ENCODE assay signal across 15 cellular contexts in the genomic region with DNA sequence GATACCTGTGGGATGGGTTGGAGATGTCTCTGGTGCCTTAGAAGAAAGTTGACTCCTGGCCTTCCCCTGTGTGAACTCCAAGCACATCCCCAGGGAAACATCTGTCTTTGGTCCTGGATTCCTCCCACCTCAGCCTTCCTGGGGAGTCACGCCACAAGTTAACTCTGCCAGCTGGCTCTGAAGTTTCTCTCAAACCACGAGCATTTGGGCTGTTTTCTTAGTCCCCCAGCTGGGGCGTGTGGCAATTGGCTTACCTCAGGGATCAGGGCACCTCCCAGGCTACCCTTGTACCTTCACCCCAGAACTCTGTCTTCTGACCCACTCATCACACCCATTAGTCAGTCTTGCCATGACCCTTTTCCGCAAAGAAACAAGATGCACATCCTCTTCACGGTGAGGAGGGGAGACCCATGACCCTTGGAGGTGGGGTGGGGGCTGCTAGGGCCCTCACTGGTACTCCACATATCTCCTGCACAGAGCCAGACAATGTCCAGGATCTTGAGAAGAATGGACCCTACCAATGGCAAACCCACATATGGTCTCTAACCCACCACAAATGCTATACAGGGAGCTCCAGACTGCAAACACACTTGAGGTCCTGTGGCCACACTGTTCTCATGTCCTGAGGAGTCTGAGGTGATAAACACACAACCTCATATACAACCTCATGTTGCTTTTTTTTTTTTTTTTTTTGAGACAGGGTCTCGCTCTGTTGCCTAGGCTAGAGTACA. TPM values are rescaled to one million over a fixed set of nuclear protein-coding genes. Genes with fewer than 3 reads are reported as not detected.
DNase-seq lines count a peak whose midpoint lies in the region; ATAC-seq, FAIRE-seq and TF ChIP-seq lines count a peak whose summit lies in the region.
"Had no signal": no experiment of that assay in that cellular context is flagged by ENCODE, and none has a peak within 500 bp of the region (broad histone marks: within the 10 kb centered on the region; RNA-seq: fewer than 3 reads in every experiment).

No MANE protein-coding gene starts in this region.

- CTCF ChIA-PET in activated CD8-positive, alpha-beta T cell treated with anti-CD3 and anti-CD28 coated beads for 36 hours (lab: Charles Lee), result interaction anchor here (0.9 to 5.8 kb wide), 2 partner anchors 17 to 228 kb away, joined by 3 to 31 read pairs; a partner anchor contains a TSS

- WGBS in pancreas, 2 donors, result 80 to 84% methylated on average over 6 of the region's 6 CpGs

- H3K4me3 ChIP-seq in pancreas, result no peak overlapping the region
- H3K4me3 ChIP-seq in ascending aorta, result no peak overlapping the region
- H3K4me3 ChIP-seq: coronary artery, tibial artery had no signal

- peak overlapping the region; percentile 93 for H3K27ac Mint-ChIP-seq in activated CD8-positive, alpha-beta T cell treated with anti-CD3 and anti-CD28 coated beads for 36 hours
- H3K27ac Mint-ChIP-seq in naive B cell, result peak overlapping the region; percentile 99 to 100 (median 100)

- H3K4me1 ChIP-seq in pancreas (peaks cover 0 to 7% (median 0%) of the 10 kb centered on the region in 3 donors), ascending aorta (peaks cover 6 to 11% of the 10 kb centered on the region in 2 donors)

- H3K4me1 Mint-ChIP-seq in activated CD8-positive, alpha-beta T cell treated with anti-CD3 and anti-CD28 coated beads for 36 hours (ENCODE audit: low read depth), result peaks cover 28% of the 10 kb centered on the region
- peaks cover 27 to 46% (median 45%) of the 10 kb centered on the region in 3 donors for H3K4me1 Mint-ChIP-seq in naive B cell

- H3K27ac ChIP-seq in pancreas, result no peak overlapping the region
- H3K27ac ChIP-seq in ascending aorta, result peak overlapping the region in 1 of 2 donors; percentile 16
- H3K27ac ChIP-seq: 22Rv1, coronary artery, tibial artery had no signal

- H3K9me3 ChIP-seq in pancreas (no peaks in the 10 kb centered on the region), ascending aorta (no peaks in the 10 kb centered on the region)
- H3K9me3 ChIP-seq: tibial artery had no signal

- TF ChIP-seq CTCF in GM10266 (IDR thresholded peaks at IDR 0.05; ENCODE audit: control insufficient read depth, insufficient read depth, low read depth, missing control alignments) (no peak), pancreas (IDR thresholded peaks at IDR 0.05) (no peak), ascending aorta (IDR thresholded peaks at IDR 0.05) (no peak)
- TF ChIP-seq CTCF in activated CD8-positive, alpha-beta T cell treated with anti-CD3 and anti-CD28 coated beads for 36 hours (IDR thresholded peaks at IDR 0.05), result no peak

- intact Hi-C loops in activated CD8-positive, alpha-beta T cell treated with anti-CD3 and anti-CD28 coated beads for 36 hours (cut with micrococcal nuclease), result no loop called here
- intact Hi-C loops in pancreas (cut with DNase I), result no loop called here
- intact Hi-C loops in ascending aorta (cut with DNase I), result no loop called here

- H3K27me3 ChIP-seq in pancreas (no peaks in the 10 kb centered on the region), ascending aorta (no peaks in the 10 kb centered on the region)
- H3K27me3 ChIP-seq: tibial artery had no signal

- H3K36me3 ChIP-seq in pancreas (peaks cover 0 to 2% (median 0%) of the 10 kb centered on the region in 3 donors), ascending aorta (peaks cover 6 to 14% of the 10 kb centered on the region in 2 donors)

- DNase-seq in DMS 273 (lab: John Stamatoyannopoulos, UW; ENCODE audit: unreplicated experiment) (peak; percentile 39), DMS 273 treated with DMSO at 0.1 percent for 48 hours (lab: John Stamatoyannopoulos, UW) (no peak), GM10266 (ENCODE audit: extremely low spot score) (peak; percentile 20), naive B cell (no peak), AML-193 (lab: John Stamatoyannopoulos, UW) (no peak), pancreas (no peak), ascending aorta (ENCODE audit: low spot score in 2 of 2) (no peak)
- DNase-seq in activated CD8-positive, alpha-beta T cell treated with anti-CD3 and anti-CD28 coated beads for 36 hours, result peak; percentile 37
- DNase-seq: DMS79, MM.1S, NCI-H345 had no signal

- ATAC-seq in activated CD8-positive, alpha-beta T cell treated with anti-CD3 and anti-CD28 coated beads for 36 hours, result no peak
- ATAC-seq in naive B cell (ENCODE audit: low read depth in 2 of 2), result no peak
- no peak for ATAC-seq in pancreas

- no peak overlapping the region for H3K4me3 Mint-ChIP-seq in activated CD8-positive, alpha-beta T cell treated with anti-CD3 and anti-CD28 coated beads for 36 hours
- peak overlapping the region; percentile 59 to 91 (median 85) for H3K4me3 Mint-ChIP-seq in naive B cell

- H3K36me3 Mint-ChIP-seq in activated CD8-positive, alpha-beta T cell treated with anti-CD3 and anti-CD28 coated beads for 36 hours (ENCODE audit: low read depth), result peaks cover 26% of the 10 kb centered on the region
- peaks cover 6 to 15% of the 10 kb centered on the region in 2 donors for H3K36me3 Mint-ChIP-seq in naive B cell

- POLR2A ChIA-PET in activated CD8-positive, alpha-beta T cell treated with anti-CD3 and anti-CD28 coated beads for 36 hours (lab: Charles Lee), result interaction anchor here (1.3 to 11.3 kb wide), 3 partner anchors 9 to 18 kb away, joined by 6 to 81 read pairs (median 7); a partner anchor contains a TSS

- no peak for FAIRE-seq in pancreas (lab: Jason Lieb, UNC)
- FAIRE-seq: islet of Langerhans had no signal

- peaks cover 18% of the 10 kb centered on the region for H3K9me3 Mint-ChIP-seq in activated CD8-positive, alpha-beta T cell treated with anti-CD3 and anti-CD28 coated beads for 36 hours
- peaks cover 4 to 24% (median 17%) of the 10 kb centered on the region in 7 donors for H3K9me3 Mint-ChIP-seq in naive B cell

- H3K27me3 Mint-ChIP-seq in activated CD8-positive, alpha-beta T cell treated with anti-CD3 and anti-CD28 coated beads for 36 hours, result peaks cover 1% of the 10 kb centered on the region
- H3K27me3 Mint-ChIP-seq in naive B cell, result no peaks in the 10 kb centered on the region

RNA-seq across cellular contexts. Expression of a gene that starts 3.9 kb away (rescaled TPM):
- total RNA-seq in activated CD8-positive, alpha-beta T cell treated with anti-CD3 and anti-CD28 coated beads for 36 hours, result 10 to 100 TPM; 11.6 to 11.7 TPM
- polyA plus RNA-seq in naive B cell (ENCODE audit: low read depth in 6 of 6) (10 to 100 TPM; 16.7 to 59.2 (median 31.7) TPM), pancreas (10 to 100 TPM; 71.0 to 97.5 TPM)
- total RNA-seq in pancreas (10 to 100 TPM in 5 of 6 donors, 1 to 10 TPM in 1; 9.1 to 26.5 (median 21.1) TPM), ascending aorta (104 TPM)

RNA-seq across cellular contexts. Expression of a gene that starts 14.9 kb away (rescaled TPM):
- 10 to 100 TPM; 67.1 to 72.3 TPM for total RNA-seq in activated CD8-positive, alpha-beta T cell treated with anti-CD3 and anti-CD28 coated beads for 36 hours
- polyA plus RNA-seq in naive B cell (ENCODE audit: low read depth in 6 of 6) (10 to 100 TPM; 27.1 to 47.4 (median 37.9) TPM), pancreas (10 to 100 TPM; 81.8 to 97.7 TPM)
- total RNA-seq in pancreas (10 to 100 TPM; 19.6 to 30.5 (median 24.0) TPM), ascending aorta (54.8 TPM)

RNA-seq across cellular contexts. Expression of a gene that starts 17.6 kb away (rescaled TPM):
- 100 to 1,000 TPM; 170 to 181 TPM for total RNA-seq in activated CD8-positive, alpha-beta T cell treated with anti-CD3 and anti-CD28 coated beads for 36 hours
- polyA plus RNA-seq in naive B cell (ENCODE audit: low read depth in 6 of 6) (10 to 100 TPM in 4 of 6 donors, 1 to 10 TPM in 2; 8.9 to 19.4 (median 14.1) TPM), pancreas (100 to 1,000 TPM; 430 to 509 TPM)
- total RNA-seq in pancreas (100 to 1,000 TPM in 3 of 6 donors, 10 to 100 TPM in 3; 63.7 to 115 (median 91.1) TPM), ascending aorta (447 TPM)

Comparison
In these comparisons a context has a peak if more than half of its experiments do, and no peak if none do; other contexts are left out.
1. DNase-seq: peak in DMS 273 (single experiment), GM10266 (single experiment) and activated CD8-positive, alpha-beta T cell treated with anti-CD3 and anti-CD28 coated beads for 36 hours (single experiment); none in DMS 273 treated with DMSO at 0.1 percent for 48 hours (single experiment), naive B cell (single experiment), AML-193 (0 of 2), pancreas (0 of 6) and ascending aorta (0 of 2).